Comparison of ENCODE assay signal across 8 cellular contexts in genomic region chr17:44501866-44502265, GRCh38. TPM values are rescaled to one million over a fixed set of nuclear protein-coding genes. Genes with fewer than 3 reads are reported as not detected.
A peak's percentile ranks its signal among the peaks of the same experiment; 100 is the strongest.
DNase-seq lines count a peak whose midpoint lies in the region; ATAC-seq and TF ChIP-seq lines count a peak whose summit lies in the region.

No MANE protein-coding gene starts in this region.

- H3K27ac ChIP-seq in A673 (ENCODE audit: low read depth, low read length, poor library complexity, severe bottlenecking) (no peak overlapping the region), HL-60 (replicated peaks) (no peak overlapping the region; the same call in 1 of the 2 replicates), liver (ENCODE audit: low read depth in 1 of 2, low read length in 2 of 2) (no peak overlapping the region), urinary bladder (ENCODE audit: low read depth) (no peak overlapping the region)

- H3K36me3 ChIP-seq in A673 (ENCODE audit: insufficient read depth, low read length, poor library complexity, severe bottlenecking) (no peaks in the 10 kb centered on the region), adipocyte (ENCODE audit: control insufficient read depth, insufficient read depth, low read length, severe bottlenecking) (no peaks in the 10 kb centered on the region), liver (ENCODE audit: control insufficient read depth in 4 of 4, insufficient read depth in 3 of 4, low read depth in 1 of 4, low read length in 3 of 4) (no peaks in the 10 kb centered on the region), urinary bladder (ENCODE audit: insufficient read depth) (peaks cover 1% of the 10 kb centered on the region)

- no peak for DNase-seq in A673 (ENCODE audit: low spot score)
- DNase-seq in HL-60 (ENCODE audit: low read depth in 1 of 2, low spot score in 1 of 2) = no peak
- DNase-seq in adipocyte (ENCODE audit: low read depth) = peak; percentile 40
- no peak for DNase-seq in GM19238 (ENCODE audit: insufficient read length, low spot score)

- CTCF ChIA-PET in A673 (lab: Charles Lee) = interaction anchor here (0.6 kb wide), 1 partner anchor 21 kb away, joined by 5 read pairs; no protein-coding TSS in a partner anchor

- H3K27me3 ChIP-seq in A673 (replicated peaks; ENCODE audit: insufficient read depth, low read depth, low read length, poor library complexity) (no peaks in the 10 kb centered on the region), HL-60 (ENCODE audit: insufficient read depth, poor library complexity, severe bottlenecking) (no peaks in the 10 kb centered on the region), adipocyte (replicated peaks; ENCODE audit: control insufficient read depth, insufficient read depth, low read length) (no peaks in the 10 kb centered on the region), liver (ENCODE audit: control insufficient read depth in 4 of 4, insufficient read depth in 4 of 4, low read length in 3 of 4) (no peaks in the 10 kb centered on the region)

- TF ChIP-seq RAD21 in liver (IDR thresholded peaks at IDR 0.05) = no peak

- WGBS in liver = 23% methylated on average over 3 of the region's 3 CpGs
- 9% methylated on average over 3 of the region's 3 CpGs for WGBS in urinary bladder

- H3K4me3 ChIP-seq in A673 (ENCODE audit: low read depth, low read length, poor library complexity, severe bottlenecking) (peak overlapping the region; percentile 77), HL-60 (replicated peaks; ENCODE audit: insufficient read depth, low read length) (peak overlapping the region; percentile 93), adipocyte (ENCODE audit: low read length) (peak overlapping the region; percentile 100), liver (ENCODE audit: low read depth in 1 of 3, low read length in 3 of 3) (peak overlapping the region; percentile 65 to 85 (median 82)), urinary bladder (ENCODE audit: low read depth, low read length) (peak overlapping the region; percentile 61)

- ATAC-seq in GM19328 (IDR thresholded peaks at IDR 0.05; ENCODE audit: unreplicated experiment) (no peak), GM18909 (IDR thresholded peaks at IDR 0.05; ENCODE audit: poor library complexity, unreplicated experiment) (no peak)

- intact Hi-C loops in A673 (cut with micrococcal nuclease; ENCODE audit: unreplicated experiment) = no loop called here

- TF ChIP-seq CTCF in A673 (conservative IDR thresholded peaks at IDR 0.05; ENCODE audit: low read depth, low read length) = no peak
- TF ChIP-seq CTCF in HL-60 (IDR thresholded peaks at IDR 0.05; ENCODE audit: insufficient read depth, low read length) = no peak
- no peak for TF ChIP-seq CTCF in liver (IDR thresholded peaks at IDR 0.05; ENCODE audit: low read depth, low read length, missing input control)

- POLR2A ChIA-PET in A673 (lab: Charles Lee; ENCODE audit: low non-redundant PET) = no interaction called here

- peak overlapping the region; percentile 99 for H3K9ac ChIP-seq in adipocyte (ENCODE audit: low read length)
- H3K9ac ChIP-seq in liver (ENCODE audit: low read depth in 1 of 2, low read length in 2 of 2) = peak overlapping the region; percentile 92 to 94

- H3K9me3 ChIP-seq in A673 (ENCODE audit: low read depth, low read length, poor library complexity, severe bottlenecking) = no peaks in the 10 kb centered on the region
- H3K9me3 ChIP-seq in adipocyte (ENCODE audit: control insufficient read depth, low read length) = no peaks in the 10 kb centered on the region
- peaks cover 0 to 3% (median 0%) of the 10 kb centered on the region in 4 donors for H3K9me3 ChIP-seq in liver (ENCODE audit: control insufficient read depth in 4 of 4, low read length in 3 of 4)

- no TSS peak for BruUV-seq in A673 (replicated peaks; lab: Mats Ljungman, UMichigan)

- H3K4me1 ChIP-seq in A673 (ENCODE audit: insufficient read depth, low read length, poor library complexity, severe bottlenecking) (no peaks in the 10 kb centered on the region), adipocyte (ENCODE audit: control insufficient read depth, insufficient read depth, low read length) (peaks cover 34% of the 10 kb centered on the region), liver (ENCODE audit: control insufficient read depth in 4 of 4, insufficient read depth in 4 of 4, low read length in 3 of 4) (peaks cover 3 to 35% (median 24%) of the 10 kb centered on the region in 4 donors), urinary bladder (ENCODE audit: insufficient read depth) (peaks cover 2% of the 10 kb centered on the region)

TF ChIP-seq in liver, 16 proteins besides CTCF, POLR2A, EP300 and RAD21:
- TF ChIP-seq MAX (IDR thresholded peaks at IDR 0.05) = no peak
- no peak for TF ChIP-seq FOXA2 (IDR thresholded peaks at IDR 0.05)
- TF ChIP-seq YY1 (IDR thresholded peaks at IDR 0.05) = no peak
- TF ChIP-seq NR2F2 (IDR thresholded peaks at IDR 0.05) = no peak
- no peak for TF ChIP-seq EGR1 (IDR thresholded peaks at IDR 0.05; ENCODE audit: low read depth in 2 of 2)
- TF ChIP-seq ZBTB33 (IDR thresholded peaks at IDR 0.05) = no peak
- TF ChIP-seq RXRA (IDR thresholded peaks at IDR 0.05) = no peak
- no peak for TF ChIP-seq SP1 (IDR thresholded peaks at IDR 0.05)
- no peak for TF ChIP-seq ATF3 (IDR thresholded peaks at IDR 0.05)

RNA-seq across cellular contexts. Expression of gene GPATCH8, which starts 1.3 kb away (rescaled TPM):
- total RNA-seq in A673 (2021) = 32.9 and 33.8 TPM in 2 replicates
- 10 to 100 TPM in 1 of 2 donors, 1 to 10 TPM in 1; 8.4 to 21.8 TPM for total RNA-seq in liver
- 10 to 100 TPM in 1 of 2 donors, 1 to 10 TPM in 1; 4.2 to 11.4 TPM for polyA plus RNA-seq in liver
- total RNA-seq in urinary bladder = 63.4 TPM
- polyA plus RNA-seq in urinary bladder = 19.3 TPM

RNA-seq across cellular contexts. Expression of gene FZD2, which starts 55.4 kb away (rescaled TPM):
- 23.5 and 23.7 TPM in 2 replicates for total RNA-seq in A673 (2021)
- total RNA-seq in liver = under 1 TPM; 0.42 to 0.61 TPM
- under 1 TPM in 1 of 2 donors, not detected in 1; 0.37 TPM for polyA plus RNA-seq in liver
- 9.8 TPM for total RNA-seq in urinary bladder
- polyA plus RNA-seq in urinary bladder = 14.7 TPM
